16 cellular contexts compared by ENCODE assay signal in the genomic region with DNA sequence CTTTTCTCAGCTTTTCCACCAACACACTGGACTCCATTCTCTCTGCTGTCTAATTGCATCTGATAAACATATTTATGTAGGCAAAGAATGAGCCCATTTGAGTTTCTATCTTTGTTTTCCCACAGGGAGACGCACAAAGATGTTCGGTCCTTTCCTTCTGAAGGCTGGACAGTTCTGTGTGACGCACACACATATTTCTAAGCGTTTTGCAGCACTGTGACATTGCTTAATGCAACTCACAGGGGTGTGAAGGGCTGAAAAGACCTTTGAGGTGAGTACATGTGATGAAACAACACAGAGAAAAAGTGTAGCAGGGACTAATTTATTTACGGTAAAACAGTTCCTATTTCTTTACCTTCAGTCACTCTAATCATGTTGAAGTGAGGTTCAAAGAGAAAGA.
DNase-seq lines count a peak whose midpoint lies in the region; ATAC-seq, FAIRE-seq and TF ChIP-seq lines count a peak whose summit lies in the region.
"Had no signal": no experiment of that assay in that cellular context is flagged by ENCODE, and none has a peak within 500 bp of the region (broad histone marks: within the 10 kb centered on the region; RNA-seq: fewer than 3 reads in every experiment).

No MANE protein-coding gene starts in this region.

- H4K91ac ChIP-seq in IMR-90 (ENCODE audit: insufficient read depth, low read depth, low read length), result no peak overlapping the region

- H2AFZ ChIP-seq in IMR-90 (replicated peaks; ENCODE audit: low read length, poor library complexity) (peak overlapping the region; percentile 13), K562 (ENCODE audit: low read depth, low read length) (peak overlapping the region; percentile 58), neural progenitor cell (replicated peaks) (peak overlapping the region; percentile 22)
- H2AFZ ChIP-seq: GM23338 had no signal

- H3K23ac ChIP-seq in IMR-90 (ENCODE audit: low read depth, low read length), result no peak overlapping the region

- no peak overlapping the region for H3K9ac ChIP-seq in IMR-90 (ENCODE audit: low read depth, low read length)
- H3K9ac ChIP-seq in K562 (ENCODE audit: insufficient read depth in 1 of 2, low read depth in 2 of 2, low read length in 2 of 2), result no peak overlapping the region
- H3K9ac ChIP-seq in neural progenitor cell, result no peak overlapping the region
- H3K9ac ChIP-seq: BLaER1 treated with 17β-estradiol and CSF1 and Interleukin-3, amounts not matched to agents 10 nM and 100 nM had no signal

- H2BK15ac ChIP-seq in IMR-90 (ENCODE audit: low read depth, low read length), result peak overlapping the region; percentile 14; the same call in 1 of the 3 replicates

- H4K20me1 ChIP-seq in IMR-90 (ENCODE audit: insufficient read depth, low read length) (no peaks in the 10 kb centered on the region), K562 (replicated peaks; ENCODE audit: control insufficient read depth, insufficient read depth, low read length) (no peaks in the 10 kb centered on the region), neural progenitor cell (ENCODE audit: low read depth) (no peaks in the 10 kb centered on the region)
- H4K20me1 ChIP-seq: BLaER1 treated with 17β-estradiol and CSF1 and Interleukin-3, amounts not matched to agents 10 nM and 100 nM had no signal

- H2BK20ac ChIP-seq in IMR-90 (ENCODE audit: low read depth, low read length), result no peak overlapping the region

- H3F3A ChIP-seq in neural progenitor cell (ENCODE audit: low read depth), result no peaks in the 10 kb centered on the region

- H3K9me1 ChIP-seq in IMR-90 (ENCODE audit: insufficient read depth, low read length), result no peaks in the 10 kb centered on the region
- no peaks in the 10 kb centered on the region for H3K9me1 ChIP-seq in K562 (ENCODE audit: control insufficient read depth, insufficient read depth, low read length)

- WGBS in IMR-90 (ENCODE audit: extremely low coverage in 2 of 2, insufficient read length in 1 of 2), 2 experiments, result no CpG with 5 or more reads among the region's 5 CpGs
- WGBS in K562 (ENCODE audit: insufficient coverage, low coverage, missing lambda C conversion rate), result 48% methylated on average over 5 of the region's 5 CpGs

- CTCF ChIA-PET in IMR-90 (lab: Yijun Ruan, JAX), result no interaction called here
- CTCF ChIA-PET in K562 (lab: Yijun Ruan, JAX; ENCODE audit: low intra/inter-chr PET ratio), result no interaction called here

- H3K36me3 ChIP-seq in IMR-90 (ENCODE audit: control insufficient read depth, insufficient read depth, low read length) (no peaks in the 10 kb centered on the region), K562 (ENCODE audit: control insufficient read depth, insufficient read depth, low read length) (no peaks in the 10 kb centered on the region), neural progenitor cell (no peaks in the 10 kb centered on the region)
- H3K36me3 ChIP-seq: BLaER1 treated with 17β-estradiol and CSF1 and Interleukin-3, amounts not matched to agents 10 nM and 100 nM had no signal

- BruUV-seq in IMR-90 (replicated peaks; lab: Mats Ljungman, UMichigan) (no TSS peak), K562 (replicated peaks; lab: Mats Ljungman, UMichigan) (no TSS peak)

- no peaks in the 10 kb centered on the region for H3K79me1 ChIP-seq in IMR-90 (ENCODE audit: low read depth in 1 of 2, low read length in 2 of 2)

- H2AK5ac ChIP-seq in IMR-90 (ENCODE audit: low read depth, low read length), result peak overlapping the region; percentile 77

- H3K27ac ChIP-seq in IMR-90 (ENCODE audit: insufficient read depth, low read length), result no peak overlapping the region
- H3K27ac ChIP-seq in K562 (ENCODE audit: extremely low read depth, low read depth, low read length), result no peak overlapping the region
- H3K27ac ChIP-seq in neural progenitor cell, result no peak overlapping the region
- H3K27ac ChIP-seq: BLaER1 treated with 17β-estradiol and CSF1 and Interleukin-3, amounts not matched to agents 10 nM and 100 nM had no signal

- DNase-seq in IMR-90, result no peak
- DNase-seq in K562 (ENCODE audit: extremely low read depth in 1 of 4, low spot score in 3 of 4), result no peak
- no peak for DNase-seq in neural progenitor cell (ENCODE audit: low spot score)
- no peak for DNase-seq in NCI-H2196 treated with DMSO at 0.1 percent for 48 hours (lab: John Stamatoyannopoulos, UW; ENCODE audit: unreplicated experiment)
- DNase-seq in NCI-H524 treated with DMSO at 0.1 percent for 48 hours (lab: John Stamatoyannopoulos, UW), result no peak
- DNase-seq: Calu3; CD8-positive, alpha-beta T cell; DMS79 treated with DMSO at 0.1 percent for 48 hours; EL; HCEC 1CT had no signal

- no peak overlapping the region for H3K14ac ChIP-seq in IMR-90 (replicated peaks; ENCODE audit: low read depth, low read length)

- no peak overlapping the region for H3K56ac ChIP-seq in IMR-90 (ENCODE audit: extremely low read depth, insufficient read depth, low read length)

- H3K4me2 ChIP-seq in IMR-90 (ENCODE audit: low read depth, low read length), result no peak overlapping the region
- H3K4me2 ChIP-seq in K562 (ENCODE audit: insufficient read depth, low read length), result no peak overlapping the region
- H3K4me2 ChIP-seq in neural progenitor cell, result no peak overlapping the region
- H3K4me2 ChIP-seq: BLaER1 treated with 17β-estradiol and CSF1 and Interleukin-3, amounts not matched to agents 10 nM and 100 nM; GM23338 had no signal

- no peaks in the 10 kb centered on the region for H3K79me2 ChIP-seq in K562 (ENCODE audit: control insufficient read depth, insufficient read depth, low read length)
- H3K79me2 ChIP-seq in neural progenitor cell (ENCODE audit: low read depth), result no peaks in the 10 kb centered on the region

- intact Hi-C loops in IMR-90 (cut with micrococcal nuclease), result no loop called here
- intact Hi-C loops in K562 (cut with micrococcal nuclease), result no loop called here

- H3K27ac Mint-ChIP-seq in neural progenitor cell, result no peak overlapping the region
- H3K27ac Mint-ChIP-seq: B cell; CD8-positive, alpha-beta T cell; GM23338 had no signal

- no peak for TF ChIP-seq EP300 in K562 (IDR thresholded peaks at IDR 0.05; ENCODE audit: low read length)

- no peak for FAIRE-seq in K562 (lab: Jason Lieb, UNC)
- FAIRE-seq: GM12891, H54 had no signal

- no peak for TF ChIP-seq POLR2A in IMR-90 (IDR thresholded peaks at IDR 0.05; ENCODE audit: low read depth, low read length)
- no peak for TF ChIP-seq POLR2A in K562 (conservative IDR thresholded peaks at IDR 0.05)

- peaks cover 2% of the 10 kb centered on the region; the same call in 1 of the 2 replicates for H3K4me1 ChIP-seq in IMR-90 (ENCODE audit: control insufficient read depth, insufficient read depth, low read length)
- H3K4me1 ChIP-seq in K562 (replicated peaks in 1 of 2; ENCODE audit: control insufficient read depth in 2 of 2, insufficient read depth in 2 of 2, low read length in 2 of 2), result peaks cover 0 to 3% of the 10 kb centered on the region in 2 experiments; a peak in 2 of 5 replicates
- H3K4me1 ChIP-seq in neural progenitor cell, result no peaks in the 10 kb centered on the region
- H3K4me1 ChIP-seq: BLaER1 treated with 17β-estradiol and CSF1 and Interleukin-3, amounts not matched to agents 10 nM and 100 nM had no signal

- ATAC-seq in IMR-90 (ENCODE audit: low read depth) (no peak), K562 (no peak), GM18873 (IDR thresholded peaks at IDR 0.05; ENCODE audit: low FRiP score, unreplicated experiment) (no peak)
- ATAC-seq: CD8-positive, alpha-beta T cell; GM23338 had no signal

- no peak overlapping the region for H4K5ac ChIP-seq in IMR-90 (ENCODE audit: low read depth, low read length)

- in situ Hi-C loops in IMR-90 (cut with MboI; ENCODE audit: low sequenced_read_pairs) (no loop called here), K562 (cut with MboI) (no loop called here)

- no peak overlapping the region for H3K4ac ChIP-seq in IMR-90 (ENCODE audit: low read depth, low read length)

- H2BK120ac ChIP-seq in IMR-90 (ENCODE audit: low read depth, low read length), result no peak overlapping the region; the same call in 1 of the 2 replicates

- no peaks in the 10 kb centered on the region for H3K27me3 ChIP-seq in IMR-90 (ENCODE audit: control insufficient read depth, insufficient read depth, low read length)
- no peaks in the 10 kb centered on the region for H3K27me3 ChIP-seq in K562 (ENCODE audit: control insufficient read depth in 2 of 2, insufficient read depth in 2 of 2, low read length in 2 of 2)
- H3K27me3 ChIP-seq in neural progenitor cell, result no peaks in the 10 kb centered on the region
- H3K27me3 ChIP-seq: BLaER1 treated with 17β-estradiol and CSF1 and Interleukin-3, amounts not matched to agents 10 nM and 100 nM had no signal

- peaks cover 4% of the 10 kb centered on the region for H3K27me3 Mint-ChIP-seq in neural progenitor cell (ENCODE audit: insufficient read depth, low read depth)

- H2AK9ac ChIP-seq in IMR-90 (replicated peaks; ENCODE audit: low read depth, low read length, poor library complexity), result no peak overlapping the region

- H4K8ac ChIP-seq in IMR-90 (ENCODE audit: low read depth in 2 of 2, low read length in 2 of 2), result no peak overlapping the region

- no peak overlapping the region for H3K4me3 ChIP-seq in IMR-90 (ENCODE audit: insufficient read depth, low read depth, low read length)
- H3K4me3 ChIP-seq in K562, result no peak overlapping the region
- H3K4me3 ChIP-seq in neural progenitor cell, result no peak overlapping the region
- H3K4me3 ChIP-seq: BLaER1 treated with 17β-estradiol and CSF1 and Interleukin-3, amounts not matched to agents 10 nM and 100 nM; GM23338 had no signal

- no peak overlapping the region for H2BK5ac ChIP-seq in IMR-90 (ENCODE audit: low read depth, low read length, poor library complexity, severe bottlenecking)

- TF ChIP-seq RAD21 in IMR-90 (IDR thresholded peaks at IDR 0.05; ENCODE audit: low read length) (no peak), K562 (CRISPR knock-in tag; conservative IDR thresholded peaks at IDR 0.05 in 1 of 2, IDR thresholded peaks at IDR 0.05 in 1 of 2) (no peak)

- no peaks in the 10 kb centered on the region for H3K36me3 Mint-ChIP-seq in neural progenitor cell
- H3K36me3 Mint-ChIP-seq: CD8-positive, alpha-beta T cell had no signal

- H3K4me1 Mint-ChIP-seq in neural progenitor cell, result no peaks in the 10 kb centered on the region
- H3K4me1 Mint-ChIP-seq: B cell had no signal

- H3K9me3 ChIP-seq in IMR-90 (ENCODE audit: control insufficient read depth, insufficient read depth, low read length) (no peaks in the 10 kb centered on the region), K562 (replicated peaks; ENCODE audit: control insufficient read depth, insufficient read depth, low read depth, low read length) (no peaks in the 10 kb centered on the region), neural progenitor cell (ENCODE audit: low read depth) (no peaks in the 10 kb centered on the region)
- H3K9me3 ChIP-seq: BLaER1 treated with 17β-estradiol and CSF1 and Interleukin-3, amounts not matched to agents 10 nM and 100 nM had no signal

- dilution Hi-C loops in IMR-90 (cut with HindIII; ENCODE audit: low sequenced_read_pairs, unreplicated experiment), result no loop called here

- H3K4me3 Mint-ChIP-seq in neural progenitor cell, result no peak overlapping the region
- H3K4me3 Mint-ChIP-seq: B cell; CD8-positive, alpha-beta T cell; GM23338 had no signal

- TF ChIP-seq CTCF in IMR-90 (conservative IDR thresholded peaks at IDR 0.05; ENCODE audit: low read depth, low read length) (no peak), K562 (IDR thresholded peaks at IDR 0.05 in 2 of 3, conservative IDR thresholded peaks at IDR 0.05 in 1 of 3; ENCODE audit: insufficient read depth in 2 of 3, low read depth in 1 of 3, low read length in 3 of 3) (no peak), neural progenitor cell (IDR thresholded peaks at IDR 0.05) (no peak)

- H3K9me3 Mint-ChIP-seq in neural progenitor cell, result no peaks in the 10 kb centered on the region
- H3K9me3 Mint-ChIP-seq: CD8-positive, alpha-beta T cell; GM23338 had no signal

- H3K18ac ChIP-seq in IMR-90 (ENCODE audit: low read depth, low read length), result no peak overlapping the region

- POLR2A ChIA-PET in IMR-90 (lab: Charles Lee; ENCODE audit: unreplicated experiment), result no interaction called here
- POLR2A ChIA-PET in K562 (lab: Yijun Ruan, JAX), result interaction anchor here (0.6 kb wide), 1 partner anchor 1645 kb away, joined by 3 read pairs; no protein-coding TSS in a partner anchor
